Comparison of ENCODE assay signal across 1 cellular context in the genomic region with DNA sequence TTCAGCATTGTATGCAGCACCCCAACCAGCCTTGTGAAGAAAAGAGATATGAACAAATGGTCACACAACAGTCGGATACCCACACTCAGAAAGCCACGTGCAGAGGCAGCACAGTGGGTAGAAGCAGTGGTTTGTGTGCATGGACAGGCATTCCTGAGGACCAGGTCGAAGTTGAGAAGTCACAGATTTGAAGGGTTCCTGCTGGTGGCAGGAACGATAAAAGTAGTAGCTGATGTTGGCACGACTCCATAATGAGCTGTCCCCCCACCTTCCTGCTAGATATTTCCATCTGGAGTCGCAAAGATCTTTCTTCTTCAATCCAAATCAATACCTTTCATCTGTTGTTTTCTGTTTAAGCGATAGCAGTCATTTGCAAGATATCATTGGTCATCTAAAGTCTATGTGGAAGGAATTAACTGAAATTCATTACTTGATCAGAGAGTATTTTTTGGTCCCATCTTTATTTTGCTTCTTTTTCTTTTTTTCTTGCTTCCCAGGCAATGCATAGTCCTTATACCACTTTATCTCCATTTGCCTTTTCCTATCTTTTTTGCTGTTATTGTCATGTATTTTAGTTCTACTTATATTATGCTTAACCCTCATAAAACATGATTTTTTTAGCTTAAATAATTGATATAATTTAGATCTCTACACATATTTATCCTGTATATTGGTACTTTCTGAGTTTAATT.
TF ChIP-seq lines count a peak whose summit lies in the region.

No MANE protein-coding gene starts in this region.

TF ChIP-seq in K562, 482 proteins besides CTCF, POLR2A, EP300 and RAD21 (continued from another document and continues in another):
- TF ChIP-seq MYNN (IDR thresholded peaks at IDR 0.05) = no peak
- no peak for TF ChIP-seq MYNN (CRISPR knock-in tag; IDR thresholded peaks at IDR 0.05)
- TF ChIP-seq, protein P1, sequence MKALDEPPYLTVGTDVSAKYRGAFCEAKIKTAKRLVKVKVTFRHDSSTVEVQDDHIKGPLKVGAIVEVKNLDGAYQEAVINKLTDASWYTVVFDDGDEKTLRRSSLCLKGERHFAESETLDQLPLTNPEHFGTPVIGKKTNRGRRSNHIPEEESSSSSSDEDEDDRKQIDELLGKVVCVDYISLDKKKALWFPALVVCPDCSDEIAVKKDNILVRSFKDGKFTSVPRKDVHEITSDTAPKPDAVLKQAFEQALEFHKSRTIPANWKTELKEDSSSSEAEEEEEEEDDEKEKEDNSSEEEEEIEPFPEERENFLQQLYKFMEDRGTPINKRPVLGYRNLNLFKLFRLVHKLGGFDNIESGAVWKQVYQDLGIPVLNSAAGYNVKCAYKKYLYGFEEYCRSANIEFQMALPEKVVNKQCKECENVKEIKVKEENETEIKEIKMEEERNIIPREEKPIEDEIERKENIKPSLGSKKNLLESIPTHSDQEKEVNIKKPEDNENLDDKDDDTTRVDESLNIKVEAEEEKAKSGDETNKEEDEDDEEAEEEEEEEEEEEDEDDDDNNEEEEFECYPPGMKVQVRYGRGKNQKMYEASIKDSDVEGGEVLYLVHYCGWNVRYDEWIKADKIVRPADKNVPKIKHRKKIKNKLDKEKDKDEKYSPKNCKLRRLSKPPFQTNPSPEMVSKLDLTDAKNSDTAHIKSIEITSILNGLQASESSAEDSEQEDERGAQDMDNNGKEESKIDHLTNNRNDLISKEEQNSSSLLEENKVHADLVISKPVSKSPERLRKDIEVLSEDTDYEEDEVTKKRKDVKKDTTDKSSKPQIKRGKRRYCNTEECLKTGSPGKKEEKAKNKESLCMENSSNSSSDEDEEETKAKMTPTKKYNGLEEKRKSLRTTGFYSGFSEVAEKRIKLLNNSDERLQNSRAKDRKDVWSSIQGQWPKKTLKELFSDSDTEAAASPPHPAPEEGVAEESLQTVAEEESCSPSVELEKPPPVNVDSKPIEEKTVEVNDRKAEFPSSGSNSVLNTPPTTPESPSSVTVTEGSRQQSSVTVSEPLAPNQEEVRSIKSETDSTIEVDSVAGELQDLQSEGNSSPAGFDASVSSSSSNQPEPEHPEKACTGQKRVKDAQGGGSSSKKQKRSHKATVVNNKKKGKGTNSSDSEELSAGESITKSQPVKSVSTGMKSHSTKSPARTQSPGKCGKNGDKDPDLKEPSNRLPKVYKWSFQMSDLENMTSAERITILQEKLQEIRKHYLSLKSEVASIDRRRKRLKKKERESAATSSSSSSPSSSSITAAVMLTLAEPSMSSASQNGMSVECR (CRISPR knock-in tag; IDR thresholded peaks at IDR 0.05) = no peak
- no peak for TF ChIP-seq DACH1 (IDR thresholded peaks at IDR 0.05; ENCODE audit: partially characterized antibody)
- TF ChIP-seq, protein P2, sequence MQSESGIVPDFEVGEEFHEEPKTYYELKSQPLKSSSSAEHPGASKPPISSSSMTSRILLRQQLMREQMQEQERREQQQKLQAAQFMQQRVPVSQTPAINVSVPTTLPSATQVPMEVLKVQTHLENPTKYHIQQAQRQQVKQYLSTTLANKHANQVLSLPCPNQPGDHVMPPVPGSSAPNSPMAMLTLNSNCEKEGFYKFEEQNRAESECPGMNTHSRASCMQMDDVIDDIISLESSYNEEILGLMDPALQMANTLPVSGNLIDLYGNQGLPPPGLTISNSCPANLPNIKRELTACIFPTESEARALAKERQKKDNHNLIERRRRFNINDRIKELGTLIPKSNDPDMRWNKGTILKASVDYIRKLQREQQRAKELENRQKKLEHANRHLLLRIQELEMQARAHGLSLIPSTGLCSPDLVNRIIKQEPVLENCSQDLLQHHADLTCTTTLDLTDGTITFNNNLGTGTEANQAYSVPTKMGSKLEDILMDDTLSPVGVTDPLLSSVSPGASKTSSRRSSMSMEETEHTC (IDR thresholded peaks at IDR 0.05) = no peak
- TF ChIP-seq SNIP1 (IDR thresholded peaks at IDR 0.05; ENCODE audit: low read depth) = no peak
- no peak; the same call in 1 of the 2 replicates for TF ChIP-seq ZNF24 (IDR thresholded peaks at IDR 0.05)
- TF ChIP-seq TCF7L2 (IDR thresholded peaks at IDR 0.05; ENCODE audit: low read depth, low read length) = no peak
- TF ChIP-seq EWSR1 (IDR thresholded peaks at IDR 0.05; ENCODE audit: borderline replicate concordance, low read depth, partially characterized antibody) = no peak
- TF ChIP-seq RHOXF2B (CRISPR knock-in tag; conservative IDR thresholded peaks at IDR 0.05) = no peak
- TF ChIP-seq KDM4B (IDR thresholded peaks at IDR 0.05; ENCODE audit: borderline replicate concordance in 2 of 2, low read depth in 1 of 2) = no peak
- no peak for TF ChIP-seq ESRRA (IDR thresholded peaks at IDR 0.05; ENCODE audit: borderline replicate concordance, low read depth)
- no peak for TF ChIP-seq MAFK (IDR thresholded peaks at IDR 0.05; ENCODE audit: low read length)
- TF ChIP-seq, protein P3, sequence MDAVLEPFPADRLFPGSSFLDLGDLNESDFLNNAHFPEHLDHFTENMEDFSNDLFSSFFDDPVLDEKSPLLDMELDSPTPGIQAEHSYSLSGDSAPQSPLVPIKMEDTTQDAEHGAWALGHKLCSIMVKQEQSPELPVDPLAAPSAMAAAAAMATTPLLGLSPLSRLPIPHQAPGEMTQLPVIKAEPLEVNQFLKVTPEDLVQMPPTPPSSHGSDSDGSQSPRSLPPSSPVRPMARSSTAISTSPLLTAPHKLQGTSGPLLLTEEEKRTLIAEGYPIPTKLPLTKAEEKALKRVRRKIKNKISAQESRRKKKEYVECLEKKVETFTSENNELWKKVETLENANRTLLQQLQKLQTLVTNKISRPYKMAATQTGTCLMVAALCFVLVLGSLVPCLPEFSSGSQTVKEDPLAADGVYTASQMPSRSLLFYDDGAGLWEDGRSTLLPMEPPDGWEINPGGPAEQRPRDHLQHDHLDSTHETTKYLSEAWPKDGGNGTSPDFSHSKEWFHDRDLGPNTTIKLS (IDR thresholded peaks at IDR 0.05; ENCODE audit: borderline replicate concordance, low read depth) = no peak
- TF ChIP-seq ARID2 (IDR thresholded peaks at IDR 0.05) = no peak; the same call in 1 of the 2 replicates
- TF ChIP-seq, protein P4, sequence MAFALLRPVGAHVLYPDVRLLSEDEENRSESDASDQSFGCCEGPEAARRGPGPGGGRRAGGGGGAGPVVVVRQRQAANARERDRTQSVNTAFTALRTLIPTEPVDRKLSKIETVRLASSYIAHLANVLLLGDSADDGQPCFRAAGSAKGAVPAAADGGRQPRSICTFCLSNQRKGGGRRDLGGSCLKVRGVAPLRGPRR (CRISPR knock-in tag; IDR thresholded peaks at IDR 0.05) = no peak
- no peak for TF ChIP-seq NCOA2 (IDR thresholded peaks at IDR 0.05; ENCODE audit: partially characterized antibody in 2 of 2)
- no peak for TF ChIP-seq PML (IDR thresholded peaks at IDR 0.05; ENCODE audit: low read length)
- TF ChIP-seq GABPB1 (CRISPR knock-in tag; IDR thresholded peaks at IDR 0.05) = no peak
- TF ChIP-seq MAFF (IDR thresholded peaks at IDR 0.05; ENCODE audit: low read length) = no peak
- TF ChIP-seq NCOR1 (IDR thresholded peaks at IDR 0.05) = peak; percentile 76
- TF ChIP-seq, protein P5, sequence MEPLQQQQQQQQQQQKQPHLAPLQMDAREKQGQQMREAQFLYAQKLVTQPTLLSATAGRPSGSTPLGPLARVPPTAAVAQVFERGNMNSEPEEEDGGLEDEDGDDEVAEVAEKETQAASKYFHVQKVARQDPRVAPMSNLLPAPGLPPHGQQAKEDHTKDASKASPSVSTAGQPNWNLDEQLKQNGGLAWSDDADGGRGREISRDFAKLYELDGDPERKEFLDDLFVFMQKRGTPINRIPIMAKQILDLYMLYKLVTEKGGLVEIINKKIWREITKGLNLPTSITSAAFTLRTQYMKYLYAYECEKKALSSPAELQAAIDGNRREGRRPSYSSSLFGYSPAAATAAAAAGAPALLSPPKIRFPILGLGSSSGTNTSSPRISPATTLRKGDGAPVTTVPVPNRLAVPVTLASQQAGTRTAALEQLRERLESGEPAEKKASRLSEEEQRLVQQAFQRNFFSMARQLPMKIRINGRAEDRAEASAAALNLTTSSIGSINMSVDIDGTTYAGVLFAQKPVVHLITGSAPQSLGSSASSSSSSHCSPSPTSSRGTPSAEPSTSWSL (CRISPR knock-in tag; IDR thresholded peaks at IDR 0.05; ENCODE audit: borderline replicate concordance) = no peak
- TF ChIP-seq, protein P6, sequence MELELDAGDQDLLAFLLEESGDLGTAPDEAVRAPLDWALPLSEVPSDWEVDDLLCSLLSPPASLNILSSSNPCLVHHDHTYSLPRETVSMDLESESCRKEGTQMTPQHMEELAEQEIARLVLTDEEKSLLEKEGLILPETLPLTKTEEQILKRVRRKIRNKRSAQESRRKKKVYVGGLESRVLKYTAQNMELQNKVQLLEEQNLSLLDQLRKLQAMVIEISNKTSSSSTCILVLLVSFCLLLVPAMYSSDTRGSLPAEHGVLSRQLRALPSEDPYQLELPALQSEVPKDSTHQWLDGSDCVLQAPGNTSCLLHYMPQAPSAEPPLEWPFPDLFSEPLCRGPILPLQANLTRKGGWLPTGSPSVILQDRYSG (tag; conservative IDR thresholded peaks at IDR 0.05; ENCODE audit: low read depth) = no peak; the same call in 1 of the 2 replicates
- TF ChIP-seq NFRKB (IDR thresholded peaks at IDR 0.05; ENCODE audit: low read depth) = peak; percentile 50; the same call in 1 of the 2 replicates
- no peak for TF ChIP-seq ZNF644 (tag; IDR thresholded peaks at IDR 0.05; ENCODE audit: low read depth)
- TF ChIP-seq TEAD4 (IDR thresholded peaks at IDR 0.05; ENCODE audit: low read length) = peak; percentile 77
- no peak for TF ChIP-seq TEAD4 (CRISPR knock-in tag; IDR thresholded peaks at IDR 0.05; ENCODE audit: borderline replicate concordance)
- peak; percentile 61 for TF ChIP-seq L3MBTL2 (IDR thresholded peaks at IDR 0.05)
- TF ChIP-seq, protein P7, sequence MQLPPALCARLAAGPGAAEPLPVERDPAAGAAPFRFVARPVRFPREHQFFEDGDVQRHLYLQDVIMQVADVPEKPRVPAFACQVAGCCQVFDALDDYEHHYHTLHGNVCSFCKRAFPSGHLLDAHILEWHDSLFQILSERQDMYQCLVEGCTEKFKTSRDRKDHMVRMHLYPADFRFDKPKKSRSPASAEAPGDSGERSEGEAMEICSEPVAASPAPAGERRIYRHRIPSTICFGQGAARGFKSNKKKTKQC (CRISPR knock-in tag; IDR thresholded peaks at IDR 0.05) = no peak
- no peak for TF ChIP-seq BCL6 (CRISPR knock-in tag; IDR thresholded peaks at IDR 0.05)
- no peak for TF ChIP-seq KDM2B (CRISPR knock-in tag; IDR thresholded peaks at IDR 0.05)
- TF ChIP-seq CXXC5 (CRISPR knock-in tag; IDR thresholded peaks at IDR 0.05) = 0 out of 2 replicates have a peak, but pooled peaks have one; percentile 18
- peak; percentile 41; the same call in 1 of the 2 replicates for TF ChIP-seq STAT5A (IDR thresholded peaks at IDR 0.05; ENCODE audit: borderline replicate concordance, low read length)
- peak; percentile 60; the same call in 1 of the 2 replicates for TF ChIP-seq MIER1 (IDR thresholded peaks at IDR 0.05; ENCODE audit: low read depth)
- no peak for TF ChIP-seq SLC30A9 (CRISPR knock-in tag; IDR thresholded peaks at IDR 0.05)
- TF ChIP-seq SREBF2 (CRISPR knock-in tag; IDR thresholded peaks at IDR 0.05) = no peak
- no peak for TF ChIP-seq HEY1 (CRISPR knock-in tag; IDR thresholded peaks at IDR 0.05; ENCODE audit: borderline replicate concordance)
- TF ChIP-seq, protein P8, sequence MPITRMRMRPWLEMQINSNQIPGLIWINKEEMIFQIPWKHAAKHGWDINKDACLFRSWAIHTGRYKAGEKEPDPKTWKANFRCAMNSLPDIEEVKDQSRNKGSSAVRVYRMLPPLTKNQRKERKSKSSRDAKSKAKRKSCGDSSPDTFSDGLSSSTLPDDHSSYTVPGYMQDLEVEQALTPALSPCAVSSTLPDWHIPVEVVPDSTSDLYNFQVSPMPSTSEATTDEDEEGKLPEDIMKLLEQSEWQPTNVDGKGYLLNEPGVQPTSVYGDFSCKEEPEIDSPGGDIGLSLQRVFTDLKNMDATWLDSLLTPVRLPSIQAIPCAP (CRISPR knock-in tag; IDR thresholded peaks at IDR 0.05; ENCODE audit: borderline replicate concordance) = no peak
- TF ChIP-seq ZNF778 (CRISPR knock-in tag; IDR thresholded peaks at IDR 0.05) = no peak
- TF ChIP-seq, protein P9, sequence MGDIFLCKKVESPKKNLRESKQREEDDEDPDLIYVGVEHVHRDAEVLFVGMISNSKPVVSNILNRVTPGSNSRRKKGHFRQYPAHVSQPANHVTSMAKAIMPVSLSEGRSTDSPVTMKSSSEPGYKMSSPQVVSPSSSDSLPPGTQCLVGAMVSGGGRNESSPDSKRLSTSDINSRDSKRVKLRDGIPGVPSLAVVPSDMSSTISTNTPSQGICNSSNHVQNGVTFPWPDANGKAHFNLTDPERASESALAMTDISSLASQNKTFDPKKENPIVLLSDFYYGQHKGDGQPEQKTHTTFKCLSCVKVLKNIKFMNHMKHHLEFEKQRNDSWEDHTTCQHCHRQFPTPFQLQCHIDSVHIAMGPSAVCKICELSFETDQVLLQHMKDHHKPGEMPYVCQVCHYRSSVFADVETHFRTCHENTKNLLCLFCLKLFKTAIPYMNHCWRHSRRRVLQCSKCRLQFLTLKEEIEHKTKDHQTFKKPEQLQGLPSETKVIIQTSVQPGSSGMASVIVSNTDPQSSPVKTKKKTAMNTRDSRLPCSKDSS (IDR thresholded peaks at IDR 0.05; ENCODE audit: low read depth, partially characterized antibody) = no peak
- TF ChIP-seq, protein P10, sequence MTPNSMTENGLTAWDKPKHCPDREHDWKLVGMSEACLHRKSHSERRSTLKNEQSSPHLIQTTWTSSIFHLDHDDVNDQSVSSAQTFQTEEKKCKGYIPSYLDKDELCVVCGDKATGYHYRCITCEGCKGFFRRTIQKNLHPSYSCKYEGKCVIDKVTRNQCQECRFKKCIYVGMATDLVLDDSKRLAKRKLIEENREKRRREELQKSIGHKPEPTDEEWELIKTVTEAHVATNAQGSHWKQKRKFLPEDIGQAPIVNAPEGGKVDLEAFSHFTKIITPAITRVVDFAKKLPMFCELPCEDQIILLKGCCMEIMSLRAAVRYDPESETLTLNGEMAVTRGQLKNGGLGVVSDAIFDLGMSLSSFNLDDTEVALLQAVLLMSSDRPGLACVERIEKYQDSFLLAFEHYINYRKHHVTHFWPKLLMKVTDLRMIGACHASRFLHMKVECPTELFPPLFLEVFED (CRISPR knock-in tag; conservative IDR thresholded peaks at IDR 0.05) = no peak
- peak; percentile 91 for TF ChIP-seq KDM1A (IDR thresholded peaks at IDR 0.05)
- no peak for TF ChIP-seq SMAD3 (CRISPR knock-in tag; conservative IDR thresholded peaks at IDR 0.05)
- TF ChIP-seq, protein P11, sequence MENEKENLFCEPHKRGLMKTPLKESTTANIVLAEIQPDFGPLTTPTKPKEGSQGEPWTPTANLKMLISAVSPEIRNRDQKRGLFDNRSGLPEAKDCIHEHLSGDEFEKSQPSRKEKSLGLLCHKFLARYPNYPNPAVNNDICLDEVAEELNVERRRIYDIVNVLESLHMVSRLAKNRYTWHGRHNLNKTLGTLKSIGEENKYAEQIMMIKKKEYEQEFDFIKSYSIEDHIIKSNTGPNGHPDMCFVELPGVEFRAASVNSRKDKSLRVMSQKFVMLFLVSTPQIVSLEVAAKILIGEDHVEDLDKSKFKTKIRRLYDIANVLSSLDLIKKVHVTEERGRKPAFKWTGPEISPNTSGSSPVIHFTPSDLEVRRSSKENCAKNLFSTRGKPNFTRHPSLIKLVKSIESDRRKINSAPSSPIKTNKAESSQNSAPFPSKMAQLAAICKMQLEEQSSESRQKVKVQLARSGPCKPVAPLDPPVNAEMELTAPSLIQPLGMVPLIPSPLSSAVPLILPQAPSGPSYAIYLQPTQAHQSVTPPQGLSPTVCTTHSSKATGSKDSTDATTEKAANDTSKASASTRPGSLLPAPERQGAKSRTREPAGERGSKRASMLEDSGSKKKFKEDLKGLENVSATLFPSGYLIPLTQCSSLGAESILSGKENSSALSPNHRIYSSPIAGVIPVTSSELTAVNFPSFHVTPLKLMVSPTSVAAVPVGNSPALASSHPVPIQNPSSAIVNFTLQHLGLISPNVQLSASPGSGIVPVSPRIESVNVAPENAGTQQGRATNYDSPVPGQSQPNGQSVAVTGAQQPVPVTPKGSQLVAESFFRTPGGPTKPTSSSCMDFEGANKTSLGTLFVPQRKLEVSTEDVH (IDR thresholded peaks at IDR 0.05; ENCODE audit: low read depth, partially characterized antibody) = no peak
- TF ChIP-seq NFIX (CRISPR knock-in tag; IDR thresholded peaks at IDR 0.05; ENCODE audit: low read depth) = no peak
